Comparison of ENCODE assay signal across 8 cellular contexts in genomic region chr20:5528719-5529256, GRCh38.
DNase-seq lines count a peak whose midpoint lies in the region; ATAC-seq and TF ChIP-seq lines count a peak whose summit lies in the region.

No MANE protein-coding gene starts in this region.

- H3K9me3 ChIP-seq in Peyer's patch (no peaks in the 10 kb centered on the region), neuronal stem cell (replicated peaks in 1 of 2; ENCODE audit: control insufficient read depth in 2 of 2, insufficient read depth in 1 of 2, low read depth in 1 of 2, low read length in 2 of 2) (no peaks in the 10 kb centered on the region)

- H3K9ac ChIP-seq in neuronal stem cell (ENCODE audit: low read depth, low read length, poor library complexity) = no peak overlapping the region

- H3K4me2 ChIP-seq in neuronal stem cell (ENCODE audit: insufficient read depth, low read length, poor library complexity, severe bottlenecking) = no peak overlapping the region

- peaks cover 0 to 10% (median 4%) of the 10 kb centered on the region in 4 donors for H3K4me1 ChIP-seq in Peyer's patch
- H3K4me1 ChIP-seq in neuronal stem cell (ENCODE audit: control insufficient read depth in 2 of 2, insufficient read depth in 1 of 2, low read depth in 1 of 2, low read length in 2 of 2) = peaks cover 4 to 6% of the 10 kb centered on the region in 2 donors

- no peak overlapping the region for H3K4ac ChIP-seq in neuronal stem cell (ENCODE audit: low read length)

- WGBS in neuronal stem cell (ENCODE audit: extremely low coverage in 2 of 2, insufficient read length in 2 of 2, insufficient replicate concordance in 1 of 2), 2 donors = no CpG with 5 or more reads among the region's 7 CpGs

- H3K14ac ChIP-seq in neuronal stem cell (ENCODE audit: low read length) = no peak overlapping the region

- H4K91ac ChIP-seq in neuronal stem cell (ENCODE audit: low read depth, low read length, poor library complexity) = no peak overlapping the region

- no peak overlapping the region for H2AFZ ChIP-seq in neuronal stem cell (ENCODE audit: low read length)

- H2AK5ac ChIP-seq in neuronal stem cell (ENCODE audit: low read depth, low read length) = no peak overlapping the region

- H2BK15ac ChIP-seq in neuronal stem cell (ENCODE audit: low read length) = no peak overlapping the region

- H4K8ac ChIP-seq in neuronal stem cell (ENCODE audit: low read depth, low read length) = no peak overlapping the region

- H2BK120ac ChIP-seq in neuronal stem cell (ENCODE audit: low read depth, low read length) = no peak overlapping the region

- no peak overlapping the region for H3K23ac ChIP-seq in neuronal stem cell (ENCODE audit: low read depth, low read length, poor library complexity)

- no peak for TF ChIP-seq POLR2A in Peyer's patch (IDR thresholded peaks at IDR 0.05)

- H3K4me3 ChIP-seq in Peyer's patch (no peak overlapping the region), fibroblast of mammary gland (ENCODE audit: control insufficient read depth, low read depth, low read length) (no peak overlapping the region), neuronal stem cell (ENCODE audit: low read length in 2 of 2) (no peak overlapping the region)

- H3K27me3 ChIP-seq in Peyer's patch (no peaks in the 10 kb centered on the region), neuronal stem cell (ENCODE audit: control insufficient read depth in 3 of 3, insufficient read depth in 3 of 3, low read depth in 1 of 3, low read length in 3 of 3) (peaks cover 0 to 2% (median 0%) of the 10 kb centered on the region in 3 experiments)

- TF ChIP-seq CTCF in LNCAP (IDR thresholded peaks at IDR 0.05) = peak; percentile 77
- TF ChIP-seq CTCF in Peyer's patch (IDR thresholded peaks at IDR 0.05) = peak; percentile 65 to 98 (median 91)
- TF ChIP-seq CTCF in fibroblast of mammary gland (conservative IDR thresholded peaks at IDR 0.05; ENCODE audit: control insufficient read depth, insufficient read depth, low read depth, low read length) = peak; percentile 94

- H3K79me1 ChIP-seq in neuronal stem cell (ENCODE audit: low read depth, low read length) = no peaks in the 10 kb centered on the region

- H2BK12ac ChIP-seq in neuronal stem cell (ENCODE audit: low read length) = no peak overlapping the region

- peak; percentile 61 for ATAC-seq in GM21529 (IDR thresholded peaks at IDR 0.05; ENCODE audit: unreplicated experiment)

- H3K27ac ChIP-seq in Peyer's patch = no peak overlapping the region
- H3K27ac ChIP-seq in neuronal stem cell (replicated peaks; ENCODE audit: low read length) = no peak overlapping the region
- no peak overlapping the region for H3K27ac ChIP-seq in substantia nigra (ENCODE audit: low read depth, low read length, poor library complexity, severe bottlenecking)

- no peak overlapping the region for H2BK5ac ChIP-seq in neuronal stem cell (ENCODE audit: low read length)

- H3K36me3 ChIP-seq in Peyer's patch (no peaks in the 10 kb centered on the region), neuronal stem cell (replicated peaks in 1 of 2; ENCODE audit: control insufficient read depth in 2 of 2, insufficient read depth in 2 of 2, low read length in 2 of 2) (peaks cover 0 to 3% of the 10 kb centered on the region in 2 donors)

- no peak overlapping the region for H3K18ac ChIP-seq in neuronal stem cell (ENCODE audit: low read length)

- DNase-seq in DMS153 treated with DMSO at 0.1 percent for 48 hours (lab: John Stamatoyannopoulos, UW; ENCODE audit: unreplicated experiment) (peak; percentile 76), Peyer's patch (peak in 2 of 3 donors; percentile 67 to 88), fibroblast of mammary gland (ENCODE audit: low read depth) (peak; percentile 93), neuronal stem cell (ENCODE audit: low spot score) (peak; percentile 87), substantia nigra (lab: John Stamatoyannopoulos, UW) (peak in 43 of 49 donors; percentile 1 to 80 (median 39))
- peak; percentile 72 to 73 for DNase-seq in activated T-cell treated with anti-CD3 and anti-CD28 coated beads, Interleukin-2, amount 50 U/mL, for 48 hours

Comparison
In these comparisons a context has a peak if more than half of its experiments do, and no peak if none do; other contexts are left out.
1. DNase-seq: peak in every context shown above with its lines; median percentile 93 in fibroblast of mammary gland; 87 in neuronal stem cell; 78 in Peyer's patch; 76 in DMS153 treated with DMSO at 0.1 percent for 48 hours; 72 in activated T-cell treated with anti-CD3 and anti-CD28 coated beads, Interleukin-2, amount 50 U/mL, for 48 hours; 39 in substantia nigra.